ENCODE assay signal across 12 cellular contexts in genomic region chr4:85986266-85986665, GRCh38.
A peak's percentile ranks its signal among the peaks of the same experiment; 100 is the strongest.
DNase-seq lines count a peak whose midpoint lies in the region; ATAC-seq and TF ChIP-seq lines count a peak whose summit lies in the region.
"Had no signal": no experiment of that assay in that cellular context is flagged by ENCODE, and none has a peak within 500 bp of the region (broad histone marks: within the 10 kb centered on the region; RNA-seq: fewer than 3 reads in every experiment).

No MANE protein-coding gene starts in this region.

- POLR2A ChIA-PET in IMR-90 (lab: Charles Lee; ENCODE audit: unreplicated experiment): no interaction called here

- H4K91ac ChIP-seq in IMR-90 (ENCODE audit: insufficient read depth, low read depth, low read length): no peak overlapping the region

- BruUV-seq in IMR-90 (replicated peaks; lab: Mats Ljungman, UMichigan) (no TSS peak), mammary epithelial cell (replicated peaks; lab: Mats Ljungman, UMichigan) (no TSS peak)

- H3K4me3 ChIP-seq in IMR-90 (ENCODE audit: insufficient read depth, low read depth, low read length): no peak overlapping the region
- H3K4me3 ChIP-seq in mammary epithelial cell (replicated peaks in 1 of 3; ENCODE audit: insufficient read depth in 1 of 3, low read depth in 2 of 3, low read length in 3 of 3): no peak overlapping the region
- H3K4me3 ChIP-seq: BLaER1 treated with 17β-estradiol and CSF1 and Interleukin-3, amounts not matched to agents 10 nM and 100 nM; GM12878 had no signal

- no peak overlapping the region for H2BK5ac ChIP-seq in IMR-90 (ENCODE audit: low read depth, low read length, poor library complexity, severe bottlenecking)

- peak; percentile 29 for DNase-seq in IMR-90
- peak; percentile 4 for DNase-seq in mammary epithelial cell
- peak; percentile 69 for DNase-seq in iris pigment epithelial cell (ENCODE audit: low read depth)
- no peak for DNase-seq in stimulated activated CD4-positive, alpha-beta T cell treated with anti-CD3 and anti-CD28 coated beads, Interleukin-4, amount 100 ng/mL, for 1 hour
- no peak for DNase-seq in HPDE6-E6E7 (ENCODE audit: extremely low spot score)
- no peak for DNase-seq in SIG-M5 treated with dmso at 0.1 percent for 504 hours (lab: John Stamatoyannopoulos, UW; ENCODE audit: unreplicated experiment)
- DNase-seq: Calu3; CD8-positive, alpha-beta T cell; DMS79 treated with DMSO at 0.1 percent for 48 hours; H9 had no signal

- H4K8ac ChIP-seq in IMR-90 (ENCODE audit: low read depth in 2 of 2, low read length in 2 of 2): no peak overlapping the region

- no peak overlapping the region for H3K4me2 ChIP-seq in IMR-90 (ENCODE audit: low read depth, low read length)
- H3K4me2 ChIP-seq in mammary epithelial cell (ENCODE audit: insufficient read depth, low read depth, low read length): no peak overlapping the region
- H3K4me2 ChIP-seq: BLaER1 treated with 17β-estradiol and CSF1 and Interleukin-3, amounts not matched to agents 10 nM and 100 nM had no signal

- no CpG with 5 or more reads among the region's 1 CpG for WGBS in IMR-90 (ENCODE audit: extremely low coverage in 2 of 2, insufficient read length in 1 of 2), 2 experiments
- WGBS in mammary epithelial cell (ENCODE audit: low coverage, missing lambda C conversion rate): 100% methylated on average over 1 of the region's 1 CpG

- CTCF ChIA-PET in IMR-90 (lab: Yijun Ruan, JAX): interaction anchor here (0.8 to 1.3 kb wide), 2 partner anchors 17 to 190 kb away, joined by 3 to 4 read pairs; no protein-coding TSS in a partner anchor
- CTCF ChIA-PET in mammary epithelial cell (lab: Charles Lee; ENCODE audit: low non-redundant PET): no interaction called here

- H3K56ac ChIP-seq in IMR-90 (ENCODE audit: extremely low read depth, insufficient read depth, low read length): no peak overlapping the region

- H3K36me3 ChIP-seq in IMR-90 (ENCODE audit: control insufficient read depth, insufficient read depth, low read length): no peaks in the 10 kb centered on the region; the same call in 1 of the 2 replicates
- no peaks in the 10 kb centered on the region for H3K36me3 ChIP-seq in mammary epithelial cell (ENCODE audit: insufficient read depth, low read length)
- H3K36me3 ChIP-seq: BLaER1 treated with 17β-estradiol and CSF1 and Interleukin-3, amounts not matched to agents 10 nM and 100 nM had no signal

- no peak overlapping the region for H3K27ac ChIP-seq in IMR-90 (ENCODE audit: insufficient read depth, low read length)
- no peak overlapping the region for H3K27ac ChIP-seq in mammary epithelial cell (ENCODE audit: insufficient read depth, low read depth, low read length)
- H3K27ac ChIP-seq: BLaER1 treated with 17β-estradiol and CSF1 and Interleukin-3, amounts not matched to agents 10 nM and 100 nM had no signal

- intact Hi-C loops in IMR-90 (cut with micrococcal nuclease): no loop called here
- intact Hi-C loops in mammary epithelial cell (cut with micrococcal nuclease): no loop called here

- H2BK20ac ChIP-seq in IMR-90 (ENCODE audit: low read depth, low read length): no peak overlapping the region

- no peak overlapping the region for H3K23ac ChIP-seq in IMR-90 (ENCODE audit: low read depth, low read length)

- TF ChIP-seq CTCF in IMR-90 (conservative IDR thresholded peaks at IDR 0.05; ENCODE audit: low read depth, low read length) (no peak), mammary epithelial cell (conservative IDR thresholded peaks at IDR 0.05 in 1 of 2, IDR thresholded peaks at IDR 0.05 in 1 of 2; ENCODE audit: extremely low read depth in 1 of 2, insufficient read depth in 1 of 2, low read depth in 1 of 2, low read length in 2 of 2) (no peak)

- no peak overlapping the region for H3K4ac ChIP-seq in IMR-90 (ENCODE audit: low read depth, low read length)

- dilution Hi-C loops in IMR-90 (cut with HindIII; ENCODE audit: low sequenced_read_pairs, unreplicated experiment) (no loop called here), mammary epithelial cell (cut with HindIII; ENCODE audit: low sequenced_read_pairs) (no loop called here)

- no peak overlapping the region for H2AK9ac ChIP-seq in IMR-90 (replicated peaks; ENCODE audit: low read depth, low read length, poor library complexity)

- no peak overlapping the region for H2BK15ac ChIP-seq in IMR-90 (ENCODE audit: low read depth, low read length)

- no peak overlapping the region for H4K5ac ChIP-seq in IMR-90 (ENCODE audit: low read depth, low read length)

- H3K9ac ChIP-seq in IMR-90 (ENCODE audit: low read depth, low read length) (no peak overlapping the region), mammary epithelial cell (ENCODE audit: insufficient read depth, low read length) (no peak overlapping the region)
- H3K9ac ChIP-seq: BLaER1 treated with 17β-estradiol and CSF1 and Interleukin-3, amounts not matched to agents 10 nM and 100 nM had no signal

- H3K9me1 ChIP-seq in IMR-90 (ENCODE audit: insufficient read depth, low read length): no peaks in the 10 kb centered on the region

- H3K9me3 ChIP-seq in IMR-90 (ENCODE audit: control insufficient read depth, insufficient read depth, low read length): no peaks in the 10 kb centered on the region
- no peaks in the 10 kb centered on the region for H3K9me3 ChIP-seq in mammary epithelial cell (replicated peaks; ENCODE audit: insufficient read depth, low read length)
- H3K9me3 ChIP-seq: BLaER1 treated with 17β-estradiol and CSF1 and Interleukin-3, amounts not matched to agents 10 nM and 100 nM had no signal

- no peaks in the 10 kb centered on the region for H3K79me2 ChIP-seq in mammary epithelial cell (ENCODE audit: insufficient read depth, low read length)

- in situ Hi-C loops in IMR-90 (cut with MboI; ENCODE audit: low sequenced_read_pairs): no loop called here
- in situ Hi-C loops in mammary epithelial cell (cut with MboI; ENCODE audit: low sequenced_read_pairs in 2 of 2): no loop called here

- H4K20me1 ChIP-seq in IMR-90 (ENCODE audit: insufficient read depth, low read length): no peaks in the 10 kb centered on the region
- H4K20me1 ChIP-seq in mammary epithelial cell (ENCODE audit: insufficient read depth, low read length): no peaks in the 10 kb centered on the region
- H4K20me1 ChIP-seq: BLaER1 treated with 17β-estradiol and CSF1 and Interleukin-3, amounts not matched to agents 10 nM and 100 nM had no signal

- H2AFZ ChIP-seq in IMR-90 (replicated peaks; ENCODE audit: low read length, poor library complexity) (no peak overlapping the region), mammary epithelial cell (ENCODE audit: low read depth, low read length) (no peak overlapping the region)

- H3K27me3 ChIP-seq in IMR-90 (ENCODE audit: control insufficient read depth, insufficient read depth, low read length): no peaks in the 10 kb centered on the region
- H3K27me3 ChIP-seq in mammary epithelial cell (ENCODE audit: insufficient read depth, low read length): no peaks in the 10 kb centered on the region
- H3K27me3 ChIP-seq: BLaER1 treated with 17β-estradiol and CSF1 and Interleukin-3, amounts not matched to agents 10 nM and 100 nM had no signal

- H3K79me1 ChIP-seq in IMR-90 (ENCODE audit: low read depth in 1 of 2, low read length in 2 of 2): no peaks in the 10 kb centered on the region

- no peak for TF ChIP-seq RAD21 in IMR-90 (IDR thresholded peaks at IDR 0.05; ENCODE audit: low read length)

- H3K14ac ChIP-seq in IMR-90 (replicated peaks; ENCODE audit: low read depth, low read length): no peak overlapping the region

- H3K18ac ChIP-seq in IMR-90 (ENCODE audit: low read depth, low read length): no peak overlapping the region

- no peak for TF ChIP-seq POLR2A in IMR-90 (IDR thresholded peaks at IDR 0.05; ENCODE audit: low read depth, low read length)

- no peak overlapping the region for H2BK120ac ChIP-seq in IMR-90 (ENCODE audit: low read depth, low read length)

- H3K4me1 ChIP-seq in IMR-90 (ENCODE audit: control insufficient read depth, insufficient read depth, low read length): no peaks in the 10 kb centered on the region
- H3K4me1 ChIP-seq in mammary epithelial cell (ENCODE audit: insufficient read depth, low read length): no peaks in the 10 kb centered on the region
- H3K4me1 ChIP-seq: BLaER1 treated with 17β-estradiol and CSF1 and Interleukin-3, amounts not matched to agents 10 nM and 100 nM had no signal

- no peak overlapping the region for H2AK5ac ChIP-seq in IMR-90 (ENCODE audit: low read depth, low read length)

- ATAC-seq in IMR-90 (ENCODE audit: low read depth): peak; percentile 71
- ATAC-seq: CD8-positive, alpha-beta T cell; GM12878 had no signal

TF ChIP-seq in IMR-90, 13 proteins besides CTCF, POLR2A, EP300 and RAD21:
- TF ChIP-seq CEBPB (IDR thresholded peaks at IDR 0.05; ENCODE audit: low read depth, low read length): peak; percentile 29; the same call in 1 of the 2 replicates
- TF ChIP-seq SMC3 (IDR thresholded peaks at IDR 0.05; ENCODE audit: low read depth, low read length): no peak

Comparison
In these comparisons a context has a peak if more than half of its experiments do, and no peak if none do; other contexts are left out.
1. DNase-seq: peak in IMR-90 (single experiment), mammary epithelial cell (single experiment) and iris pigment epithelial cell (single experiment); none in stimulated activated CD4-positive, alpha-beta T cell treated with anti-CD3 and anti-CD28 coated beads, Interleukin-4, amount 100 ng/mL, for 1 hour (single experiment), HPDE6-E6E7 (single experiment) and SIG-M5 treated with dmso at 0.1 percent for 504 hours (single experiment).